ENCODE assay signal across 8 cellular contexts in the genomic region with DNA sequence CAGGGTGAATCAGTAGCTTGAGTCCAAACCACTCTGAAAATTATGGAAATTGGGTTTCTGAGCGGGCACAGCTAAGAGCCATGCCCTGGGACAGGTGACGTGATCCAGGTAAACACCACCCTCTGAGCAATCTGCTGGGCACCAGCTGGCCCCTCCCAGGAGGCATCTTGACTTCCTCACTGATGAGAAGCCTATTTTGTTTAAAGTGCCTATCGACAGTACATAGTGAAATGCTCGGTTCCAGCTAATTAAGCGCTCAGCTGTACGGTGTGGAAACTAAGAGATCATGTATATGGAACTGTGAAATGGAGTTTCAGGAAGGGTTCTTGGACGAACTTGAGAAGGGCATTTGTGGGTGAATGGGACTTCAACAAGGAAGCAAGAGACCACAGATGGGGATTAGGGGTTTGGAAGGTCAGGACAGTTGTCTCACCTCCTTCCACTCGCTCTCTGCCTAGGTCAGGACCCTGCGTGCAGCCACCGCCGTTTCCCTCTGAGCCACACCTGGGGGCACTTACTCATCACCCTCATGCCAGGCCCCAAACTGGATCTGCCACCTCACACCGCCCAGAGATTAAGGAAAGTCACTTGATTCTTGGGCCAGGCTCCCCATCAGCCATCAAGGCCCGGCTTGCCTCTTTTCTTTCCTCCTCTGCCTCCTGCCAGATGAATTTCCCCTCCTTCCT. TPM values are rescaled to one million over a fixed set of nuclear protein-coding genes. Genes with fewer than 3 reads are reported as not detected.
DNase-seq lines count a peak whose midpoint lies in the region; ATAC-seq and TF ChIP-seq lines count a peak whose summit lies in the region.

No MANE protein-coding gene starts in this region.

- DNase-seq in HT1080 (ENCODE audit: low read depth) = peak; percentile 19
- no peak for DNase-seq in OCI-LY7 (ENCODE audit: low spot score)
- DNase-seq in skeletal muscle cell (ENCODE audit: low read depth) = no peak
- DNase-seq in cerebellar nuclear complex (lab: John Stamatoyannopoulos, UW) = no peak
- DNase-seq in pons (ENCODE audit: low spot score) = no peak
- no peak for DNase-seq in Kasumi-1 (lab: John Stamatoyannopoulos, UW)

- peaks cover 76% of the 10 kb centered on the region for H3K79me2 ChIP-seq in OCI-LY7 (ENCODE audit: insufficient read depth, low read depth, low read length)

- H3K36me3 ChIP-seq in OCI-LY7 (ENCODE audit: insufficient read depth, low read length) (peaks cover 35% of the 10 kb centered on the region), esophagus (ENCODE audit: control insufficient read depth in 2 of 2, insufficient read depth in 2 of 2, low read length in 1 of 2) (peaks cover 0 to 9% of the 10 kb centered on the region in 2 donors)

- no peaks in the 10 kb centered on the region for H3K27me3 ChIP-seq in esophagus (ENCODE audit: control insufficient read depth in 1 of 2, insufficient read depth in 2 of 2, low read length in 2 of 2)

- CTCF ChIA-PET in OCI-LY7 (lab: Charles Lee; ENCODE audit: unreplicated experiment) = interaction anchor here (1.8 kb wide), 1 partner anchor 29 kb away, joined by 6 read pairs; no protein-coding TSS in a partner anchor

- ATAC-seq in GM18505 (IDR thresholded peaks at IDR 0.05; ENCODE audit: unreplicated experiment) = no peak

- H3K27ac ChIP-seq in OCI-LY7 (ENCODE audit: low read depth, low read length, poor library complexity, severe bottlenecking) (no peak overlapping the region), esophagus (ENCODE audit: low read depth in 2 of 2, low read length in 1 of 2) (peak overlapping the region; percentile 98 to 100)

- no TSS peak for BruUV-seq in OCI-LY7 (replicated peaks; lab: Mats Ljungman, UMichigan)

- H3K4me3 ChIP-seq in OCI-LY7 (ENCODE audit: low read depth, low read length, poor library complexity, severe bottlenecking) (no peak overlapping the region), esophagus (ENCODE audit: low read depth in 1 of 2, low read length in 2 of 2) (peak overlapping the region; percentile 0 to 96), skeletal muscle cell (ENCODE audit: low read depth, low read length) (peak overlapping the region; percentile 91)

- H4K20me1 ChIP-seq in OCI-LY7 (ENCODE audit: insufficient read depth, low read length) = peaks cover 43% of the 10 kb centered on the region

- H3K4me1 ChIP-seq in OCI-LY7 (ENCODE audit: insufficient read depth, low read length, poor library complexity, severe bottlenecking) (peaks cover 55% of the 10 kb centered on the region), esophagus (ENCODE audit: control insufficient read depth in 2 of 2, insufficient read depth in 2 of 2, low read length in 1 of 2) (peaks cover 8 to 29% of the 10 kb centered on the region in 2 donors)

- intact Hi-C loops in OCI-LY7 (cut with micrococcal nuclease; ENCODE audit: unreplicated experiment) = loop anchor here (5.0 kb wide), 2 partner anchors 213 to 368 kb away; a partner anchor contains a TSS

- peak overlapping the region; percentile 99 for H3K4me2 ChIP-seq in OCI-LY7 (ENCODE audit: low read length)

- no peaks in the 10 kb centered on the region for H3K9me2 ChIP-seq in OCI-LY7 (ENCODE audit: insufficient read depth, low read length)

- H3K9me3 ChIP-seq in OCI-LY7 (ENCODE audit: low read length) (no peaks in the 10 kb centered on the region), esophagus (ENCODE audit: control insufficient read depth in 2 of 2, insufficient read depth in 1 of 2, low read depth in 1 of 2, low read length in 1 of 2) (no peaks in the 10 kb centered on the region)

- H2AFZ ChIP-seq in OCI-LY7 (ENCODE audit: low read length) = no peak overlapping the region

- POLR2A ChIA-PET in OCI-LY7 (lab: Charles Lee) = interaction anchor here (0.8 to 2.9 kb wide), 4 partner anchors 12 to 42 kb away, joined by 3 to 22 read pairs (median 11); no protein-coding TSS in a partner anchor

- TF ChIP-seq POLR2A in GM18505 (IDR thresholded peaks at IDR 0.05; ENCODE audit: borderline replicate concordance, extremely low read depth, insufficient read depth, insufficient read length) = no peak

- no peak for TF ChIP-seq CTCF in OCI-LY7 (conservative IDR thresholded peaks at IDR 0.05; ENCODE audit: low read length)

- 55 to 64% methylated on average over 13 of the region's 13 CpGs for WGBS in esophagus, 2 donors

RNA-seq across cellular contexts. Expression of a gene that starts 3.2 kb away (rescaled TPM):
- 14.0 and 20.0 TPM in 2 replicates for total RNA-seq in HT1080 (2014; rRNA removed; shearing (Covaris generic))
- polyA plus RNA-seq in HT1080 (2015; cell fraction: cytosol; rRNA removed) = 64.3 and 65.9 TPM in 2 replicates
- polyA plus RNA-seq in HT1080 (2015; cell fraction: nucleus; rRNA removed) = 96.2 and 99.9 TPM in 2 replicates
- total RNA-seq in OCI-LY7 (2014; rRNA removed; shearing (Covaris generic)) = 3.3 and 6.0 TPM in 2 replicates
- 18.0 and 19.6 TPM in 2 replicates for total RNA-seq in OCI-LY7 (2022)
- 10 to 100 TPM; 34.0 to 34.5 TPM for polyA plus RNA-seq in esophagus

RNA-seq across cellular contexts. Expression of a gene that starts 18.5 kb away (rescaled TPM):
- 0.58 and 1.8 TPM in 2 replicates for total RNA-seq in HT1080 (2014; rRNA removed; shearing (Covaris generic))
- 1.9 and 2.7 TPM in 2 replicates for polyA plus RNA-seq in HT1080 (2015; cell fraction: cytosol; rRNA removed)
- 2.3 and 3.9 TPM in 2 replicates for polyA plus RNA-seq in HT1080 (2015; cell fraction: nucleus; rRNA removed)
- 0.09 and 0.36 TPM in 2 replicates for total RNA-seq in OCI-LY7 (2014; rRNA removed; shearing (Covaris generic))
- 1.5 and 2.0 TPM in 2 replicates for total RNA-seq in OCI-LY7 (2022)
- polyA plus RNA-seq in esophagus = under 1 TPM; 0.11 to 0.14 TPM
